Comparison of ENCODE assay signal across 9 cellular contexts in the genomic region with DNA sequence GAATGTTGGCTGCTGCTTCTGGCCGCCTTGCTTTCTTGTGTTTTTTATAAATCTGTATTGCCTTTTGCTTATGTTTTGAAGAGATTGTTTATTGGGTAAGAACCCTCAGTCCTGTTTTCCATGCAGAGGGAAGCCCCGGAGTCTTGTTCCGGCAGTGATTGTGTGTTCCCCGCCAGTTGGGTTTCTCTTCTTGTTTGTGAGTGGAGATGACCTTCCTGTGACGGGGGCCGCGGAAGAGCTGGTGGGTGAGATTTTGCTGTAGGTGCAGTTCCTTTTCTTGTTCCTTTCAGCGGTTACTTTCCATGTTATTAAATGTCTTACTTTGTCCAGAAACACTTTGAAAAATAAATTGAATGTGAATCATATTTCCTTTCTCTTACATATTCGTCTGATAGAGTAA. TPM values are rescaled to one million over a fixed set of nuclear protein-coding genes. Genes with fewer than 3 reads are reported as not detected.
DNase-seq lines count a peak whose midpoint lies in the region; ATAC-seq and TF ChIP-seq lines count a peak whose summit lies in the region.
"Had no signal": no experiment of that assay in that cellular context is flagged by ENCODE, and none has a peak within 500 bp of the region (broad histone marks: within the 10 kb centered on the region; RNA-seq: fewer than 3 reads in every experiment).

No MANE protein-coding gene starts in this region.

- H3K36me3 Mint-ChIP-seq in endothelial cell (ENCODE audit: low read depth, unreplicated experiment) (peaks cover 15% of the 10 kb centered on the region), progenitor cell of endocrine pancreas (ENCODE audit: insufficient read depth) (peaks cover 1% of the 10 kb centered on the region)

- peaks cover 47% of the 10 kb centered on the region for H3K36me3 ChIP-seq in DOHH2 (ENCODE audit: control insufficient read depth, low read length)

- no peaks in the 10 kb centered on the region for H3K9me2 ChIP-seq in DOHH2 (replicated peaks; ENCODE audit: control insufficient read depth, low read length)

- POLR2A ChIA-PET in RWPE1 (lab: Yijun Ruan, JAX; ENCODE audit: low non-redundant PET) = no interaction called here

- CTCF ChIA-PET in RWPE1 (lab: Yijun Ruan, JAX) = no interaction called here

- ATAC-seq in HG03521 (IDR thresholded peaks at IDR 0.05; ENCODE audit: unreplicated experiment) (no peak), GM21360 (IDR thresholded peaks at IDR 0.05; ENCODE audit: unreplicated experiment) (no peak)

- no peaks in the 10 kb centered on the region for H4K20me1 ChIP-seq in DOHH2 (ENCODE audit: control insufficient read depth, insufficient read depth, low read depth, low read length)

- H3K4me3 Mint-ChIP-seq in endothelial cell (ENCODE audit: unreplicated experiment) = no peak overlapping the region
- no peak overlapping the region for H3K4me3 Mint-ChIP-seq in progenitor cell of endocrine pancreas (ENCODE audit: low read depth)

- no peaks in the 10 kb centered on the region for H3K27me3 ChIP-seq in DOHH2 (ENCODE audit: control insufficient read depth, low read length)

- H3K9me3 Mint-ChIP-seq in endothelial cell (ENCODE audit: unreplicated experiment) (no peaks in the 10 kb centered on the region), progenitor cell of endocrine pancreas (ENCODE audit: low read depth) (no peaks in the 10 kb centered on the region)

- H3K27me3 Mint-ChIP-seq in endothelial cell (ENCODE audit: unreplicated experiment) = peaks cover 2% of the 10 kb centered on the region
- H3K27me3 Mint-ChIP-seq in progenitor cell of endocrine pancreas = no peaks in the 10 kb centered on the region

- H3K4me1 ChIP-seq in DOHH2 (ENCODE audit: control insufficient read depth, low read length) = peaks cover 91% of the 10 kb centered on the region

- H3F3A ChIP-seq in DOHH2 (ENCODE audit: control insufficient read depth, insufficient read depth) = peaks cover 70% of the 10 kb centered on the region

- H3K27ac Mint-ChIP-seq in endothelial cell (ENCODE audit: unreplicated experiment) = peak overlapping the region; percentile 71
- peak overlapping the region; percentile 11 for H3K27ac Mint-ChIP-seq in progenitor cell of endocrine pancreas

- no peak for TF ChIP-seq CTCF in DOHH2 (IDR thresholded peaks at IDR 0.05; ENCODE audit: low read depth, low read length, poor library complexity, severe bottlenecking)
- TF ChIP-seq CTCF in RWPE1 (conservative IDR thresholded peaks at IDR 0.05; ENCODE audit: low read depth) = no peak
- TF ChIP-seq CTCF in endothelial cell (IDR thresholded peaks at IDR 0.05; ENCODE audit: unreplicated experiment) = no peak
- TF ChIP-seq CTCF in progenitor cell of endocrine pancreas (IDR thresholded peaks at IDR 0.05; ENCODE audit: unreplicated experiment) = no peak

- peak overlapping the region; percentile 96 for H3K27ac ChIP-seq in DOHH2 (ENCODE audit: low read depth, low read length)
- peak overlapping the region; percentile 63 for H3K27ac ChIP-seq in RWPE1

- H3K79me2 ChIP-seq in DOHH2 (ENCODE audit: control insufficient read depth, low read length) = peaks cover 70% of the 10 kb centered on the region

- DNase-seq in RWPE1 (ENCODE audit: low spot score) (no peak), endothelial cell (ENCODE audit: low spot score) (no peak), progenitor cell of endocrine pancreas (ENCODE audit: low spot score, unreplicated experiment) (no peak), NCI-H82 (lab: John Stamatoyannopoulos, UW) (no peak), DMS 273 treated with DMSO at 0.1 percent for 48 hours (lab: John Stamatoyannopoulos, UW) (no peak)
- DNase-seq: NCI-H187 treated with DMSO at 0.1 percent for 48 hours had no signal

- H3K4me3 ChIP-seq in DOHH2 (ENCODE audit: low read length) = peak overlapping the region; percentile 76

- no peaks in the 10 kb centered on the region for H3K9me3 ChIP-seq in DOHH2 (ENCODE audit: control insufficient read depth, insufficient read depth, low read length)

- H3K4me1 Mint-ChIP-seq in endothelial cell (ENCODE audit: unreplicated experiment) = peaks cover under 1% of the 10 kb centered on the region
- peaks cover 6% of the 10 kb centered on the region for H3K4me1 Mint-ChIP-seq in progenitor cell of endocrine pancreas (ENCODE audit: low read depth)

- peak overlapping the region; percentile 86 for H3K4me2 ChIP-seq in DOHH2 (ENCODE audit: low read length)

RNA-seq across cellular contexts. Expression of gene TBC1D22A, which starts 8.3 kb away (rescaled TPM):
- total RNA-seq in endothelial cell (ENCODE audit: unreplicated experiment) (25.3 TPM), progenitor cell of endocrine pancreas (23.2 and 24.2 TPM in 2 replicates)

RNA-seq across cellular contexts. Expression of gene CERK, which starts 32.7 kb away (rescaled TPM):
- total RNA-seq in endothelial cell (ENCODE audit: unreplicated experiment) (57.7 TPM), progenitor cell of endocrine pancreas (59.2 and 62.0 TPM in 2 replicates)
